In genomic region chr6:5094327-5094726, GRCh38 we compare ENCODE assay signal across 14 cellular contexts. TPM values are rescaled to one million over a fixed set of nuclear protein-coding genes. Genes with fewer than 3 reads are reported as not detected.
A peak's percentile ranks its signal among the peaks of the same experiment; 100 is the strongest.
DNase-seq lines count a peak whose midpoint lies in the region; ATAC-seq and TF ChIP-seq lines count a peak whose summit lies in the region.
"Had no signal": no experiment of that assay in that cellular context is flagged by ENCODE, and none has a peak within 500 bp of the region (broad histone marks: within the 10 kb centered on the region; RNA-seq: fewer than 3 reads in every experiment).

No MANE protein-coding gene starts in this region.

- H3K4me1 Mint-ChIP-seq in osteocyte (ENCODE audit: unreplicated experiment), result peaks cover 16% of the 10 kb centered on the region
- peaks cover 4% of the 10 kb centered on the region for H3K4me1 Mint-ChIP-seq in activated CD8-positive, alpha-beta T cell treated with anti-CD3 and anti-CD28 coated beads for 36 hours (ENCODE audit: low read depth)
- H3K4me1 Mint-ChIP-seq: H9 had no signal

- POLR2A ChIA-PET in activated CD8-positive, alpha-beta T cell treated with anti-CD3 and anti-CD28 coated beads for 36 hours (lab: Charles Lee), result no interaction called here

- H3K27me3 Mint-ChIP-seq in osteocyte (ENCODE audit: unreplicated experiment), result peaks cover 17% of the 10 kb centered on the region
- peaks cover 20% of the 10 kb centered on the region for H3K27me3 Mint-ChIP-seq in activated CD8-positive, alpha-beta T cell treated with anti-CD3 and anti-CD28 coated beads for 36 hours

- H3K9me3 Mint-ChIP-seq in osteocyte (ENCODE audit: unreplicated experiment), result no peaks in the 10 kb centered on the region
- no peaks in the 10 kb centered on the region for H3K9me3 Mint-ChIP-seq in activated CD8-positive, alpha-beta T cell treated with anti-CD3 and anti-CD28 coated beads for 36 hours
- H3K9me3 Mint-ChIP-seq: H9 had no signal

- ATAC-seq in HG02798 (IDR thresholded peaks at IDR 0.05; ENCODE audit: poor library complexity, unreplicated experiment), result no peak
- ATAC-seq in GM18502 (IDR thresholded peaks at IDR 0.05; ENCODE audit: poor library complexity, unreplicated experiment), result no peak
- ATAC-seq in activated CD8-positive, alpha-beta T cell treated with anti-CD3 and anti-CD28 coated beads for 36 hours, result no peak

- no peak for TF ChIP-seq CTCF in osteocyte (IDR thresholded peaks at IDR 0.05)
- no peak for TF ChIP-seq CTCF in activated CD8-positive, alpha-beta T cell treated with anti-CD3 and anti-CD28 coated beads for 36 hours (IDR thresholded peaks at IDR 0.05)

- CTCF ChIA-PET in activated CD8-positive, alpha-beta T cell treated with anti-CD3 and anti-CD28 coated beads for 36 hours (lab: Charles Lee), result no interaction called here

- no peaks in the 10 kb centered on the region for H3K36me3 Mint-ChIP-seq in osteocyte (ENCODE audit: unreplicated experiment)
- H3K36me3 Mint-ChIP-seq in activated CD8-positive, alpha-beta T cell treated with anti-CD3 and anti-CD28 coated beads for 36 hours (ENCODE audit: low read depth), result no peaks in the 10 kb centered on the region

- intact Hi-C loops in activated CD8-positive, alpha-beta T cell treated with anti-CD3 and anti-CD28 coated beads for 36 hours (cut with micrococcal nuclease), result no loop called here

- DNase-seq in EH (ENCODE audit: low read depth) (peak; percentile 96), MV-4-11 (lab: John Stamatoyannopoulos, UW) (peak; percentile 34), epidermal melanocyte (ENCODE audit: insufficient read length, low spot score) (peak; percentile 44), osteocyte (ENCODE audit: extremely low spot score, unreplicated experiment) (no peak), NCI-H187 treated with DMSO at 0.1 percent for 48 hours (lab: John Stamatoyannopoulos, UW) (no peak)
- DNase-seq in activated CD8-positive, alpha-beta T cell treated with anti-CD3 and anti-CD28 coated beads for 36 hours, result no peak
- DNase-seq: Caco-2; H9; Kasumi-1; nucleus accumbens; stimulated activated CD4-positive, alpha-beta T cell treated with anti-CD3 and anti-CD28 coated beads, Interleukin-2, amount 100 ng/mL, for 24 hours; stimulated activated naive CD4-positive, alpha-beta T cell had no signal

- H3K4me3 Mint-ChIP-seq in osteocyte (ENCODE audit: unreplicated experiment), result no peak overlapping the region
- no peak overlapping the region for H3K4me3 Mint-ChIP-seq in activated CD8-positive, alpha-beta T cell treated with anti-CD3 and anti-CD28 coated beads for 36 hours
- H3K4me3 Mint-ChIP-seq: H9 had no signal

- H3K27ac Mint-ChIP-seq in osteocyte (ENCODE audit: unreplicated experiment), result peak overlapping the region; percentile 73
- H3K27ac Mint-ChIP-seq in activated CD8-positive, alpha-beta T cell treated with anti-CD3 and anti-CD28 coated beads for 36 hours, result no peak overlapping the region
- H3K27ac Mint-ChIP-seq: H9 had no signal

RNA-seq across cellular contexts. Expression of gene PPP1R3G, which starts 9.2 kb away (rescaled TPM):
- 0.29 and 0.40 TPM in 2 replicates for total RNA-seq in osteocyte
- under 1 TPM; 0.14 to 0.16 TPM for total RNA-seq in activated CD8-positive, alpha-beta T cell treated with anti-CD3 and anti-CD28 coated beads for 36 hours
- total RNA-seq: H9 had no signal

Comparison
In these comparisons a context has a peak if more than half of its experiments do, and no peak if none do; other contexts are left out.
1. DNase-seq: peak in EH (single experiment), MV-4-11 (single experiment) and epidermal melanocyte (single experiment); none in osteocyte (single experiment), NCI-H187 treated with DMSO at 0.1 percent for 48 hours (single experiment) and activated CD8-positive, alpha-beta T cell treated with anti-CD3 and anti-CD28 coated beads for 36 hours (single experiment).